Comparison of ENCODE assay signal across 3 cellular contexts in genomic region chr12:127140864-127141484, GRCh38.
A peak's percentile ranks its signal among the peaks of the same experiment; 100 is the strongest.
DNase-seq lines count a peak whose midpoint lies in the region; ATAC-seq, FAIRE-seq and TF ChIP-seq lines count a peak whose summit lies in the region.
"Not testable (repeated sequence)": the region's sequence is repeated elsewhere in the genome, so short reads cannot be mapped to it uniquely, and the experiment has no call there.

No MANE protein-coding gene starts in this region.

- not testable (repeated sequence) for TF ChIP-seq CTCF in K562 (IDR thresholded peaks at IDR 0.05 in 2 of 3, conservative IDR thresholded peaks at IDR 0.05 in 1 of 3; ENCODE audit: insufficient read depth in 2 of 3, low read depth in 1 of 3, low read length in 3 of 3); H1 (IDR thresholded peaks at IDR 0.05; ENCODE audit: control extremely low read depth in 1 of 3, insufficient read depth in 1 of 3, low read depth in 1 of 3, low read length in 3 of 3); HepG2 (CRISPR knock-in tag; IDR thresholded peaks at IDR 0.05)

- not testable (repeated sequence) for H2AK5ac ChIP-seq in H1 (ENCODE audit: low read depth, low read length)

- not testable (repeated sequence) for H3K4me3 ChIP-seq in K562; H1 (ENCODE audit: extremely low read depth in 1 of 4, insufficient read depth in 2 of 4, low read depth in 3 of 4, low read length in 4 of 4); HepG2 (replicated peaks in 1 of 3; ENCODE audit: insufficient read depth in 1 of 3, low read depth in 2 of 3, low read length in 3 of 3)

- not testable (repeated sequence) for H3K4ac ChIP-seq in H1 (replicated peaks; ENCODE audit: insufficient read length, low read depth, low read length)

- H4K8ac ChIP-seq in H1 (ENCODE audit: extremely low read depth, insufficient read depth, low read length), result not testable (repeated sequence)

- intact Hi-C loops in K562 (cut with micrococcal nuclease); HepG2 (cut with micrococcal nuclease; ENCODE audit: unreplicated experiment): not testable (repeated sequence)

- not testable (repeated sequence) for H2BK20ac ChIP-seq in H1 (ENCODE audit: low read length)

- not testable (repeated sequence) for H3K9me1 ChIP-seq in K562 (ENCODE audit: control insufficient read depth, insufficient read depth, low read length)

- 62% methylated on average over 3 of the region's 3 CpGs for WGBS in K562 (ENCODE audit: insufficient coverage, low coverage, missing lambda C conversion rate)
- WGBS in H1 (ENCODE audit: extremely low coverage in 1 of 2, insufficient coverage in 1 of 2, insufficient read length in 1 of 2, insufficient replicate concordance in 2 of 2, low coverage in 1 of 2, low lambda C conversion rate in 2 of 2, missing lambda C conversion rate in 1 of 2), 2 experiments, result 91% methylated on average over 3 of the region's 3 CpGs; no CpG with 5 or more reads in 1 of the 2 experiments
- WGBS in HepG2 (ENCODE audit: low lambda C conversion rate), result 5% methylated on average over 3 of the region's 3 CpGs

- CTCF ChIA-PET in K562 (lab: Yijun Ruan, JAX; ENCODE audit: low intra/inter-chr PET ratio); HepG2 (lab: Yijun Ruan, JAX; ENCODE audit: low intra/inter-chr PET ratio, low total read pairs): not testable (repeated sequence)
- CTCF ChIA-PET in H1 (lab: Charles Lee; ENCODE audit: partially characterized antibody), result interaction anchor here (1.1 to 1.9 kb wide), 4 partner anchors 10 to 138 kb away, joined by 3 to 7 read pairs (median 5); no protein-coding TSS in a partner anchor

- not testable (repeated sequence) for H2BK12ac ChIP-seq in H1 (ENCODE audit: low read depth, low read length)

- not testable (repeated sequence) for H2BK120ac ChIP-seq in H1 (replicated peaks; ENCODE audit: low read depth, low read length)

- H3K56ac ChIP-seq in H1 (replicated peaks; ENCODE audit: insufficient read length, low read depth, low read length), result not testable (repeated sequence)

- not testable (repeated sequence) for FAIRE-seq in K562 (lab: Jason Lieb, UNC); H1 (lab: Jason Lieb, UNC); HepG2 (lab: Jason Lieb, UNC)

- TF ChIP-seq RAD21 in K562 (CRISPR knock-in tag; conservative IDR thresholded peaks at IDR 0.05 in 1 of 2, IDR thresholded peaks at IDR 0.05 in 1 of 2); H1 (IDR thresholded peaks at IDR 0.05 in 1 of 2, conservative IDR thresholded peaks at IDR 0.05 in 1 of 2; ENCODE audit: low read depth in 2 of 2, low read length in 2 of 2); HepG2 (CRISPR knock-in tag; IDR thresholded peaks at IDR 0.05): not testable (repeated sequence)

- H3K14ac ChIP-seq in H1 (ENCODE audit: insufficient read length), result not testable (repeated sequence)

- TF ChIP-seq POLR2A in K562 (conservative IDR thresholded peaks at IDR 0.05); H1 (IDR thresholded peaks at IDR 0.05; ENCODE audit: control extremely low read depth in 1 of 2, low read depth in 2 of 2, low read length in 2 of 2); HepG2 (IDR thresholded peaks at IDR 0.05; ENCODE audit: insufficient read depth in 1 of 2, low read depth in 2 of 2, low read length in 2 of 2): not testable (repeated sequence)

- not testable (repeated sequence) for H2BK5ac ChIP-seq in H1 (ENCODE audit: low read depth, low read length)

- not testable (repeated sequence) for H3K9ac ChIP-seq in K562 (ENCODE audit: insufficient read depth in 1 of 2, low read depth in 2 of 2, low read length in 2 of 2); H1 (replicated peaks in 1 of 4; ENCODE audit: extremely low read depth in 1 of 4, low read depth in 3 of 4, low read length in 3 of 4); HepG2 (ENCODE audit: insufficient read depth, low read depth, low read length)

- ATAC-seq in K562, HepG2: not testable (repeated sequence)

- H3K4me1 ChIP-seq in K562 (replicated peaks in 1 of 2; ENCODE audit: control insufficient read depth in 2 of 2, insufficient read depth in 2 of 2, low read length in 2 of 2); H1 (replicated peaks in 1 of 4; ENCODE audit: control insufficient read depth in 3 of 4, insufficient read depth in 4 of 4, low read length in 3 of 4); HepG2 (ENCODE audit: insufficient read depth, low read length): not testable (repeated sequence)

- not testable (repeated sequence) for H3K23me2 ChIP-seq in H1 (ENCODE audit: low read depth, low read length)

- H3K36me3 ChIP-seq in K562 (ENCODE audit: control insufficient read depth, insufficient read depth, low read length), result peaks cover 16% of the 10 kb centered on the region; the same call in 1 of the 3 replicates
- H3K36me3 ChIP-seq in H1 (ENCODE audit: control insufficient read depth in 2 of 4, insufficient read depth in 4 of 4, low read length in 3 of 4); HepG2 (replicated peaks in 1 of 2; ENCODE audit: control insufficient read depth in 1 of 2, insufficient read depth in 2 of 2, low read length in 2 of 2): not testable (repeated sequence)

- H3K27me3 ChIP-seq in K562 (ENCODE audit: control insufficient read depth in 2 of 2, insufficient read depth in 2 of 2, low read length in 2 of 2); H1 (replicated peaks in 1 of 4; ENCODE audit: control insufficient read depth in 3 of 4, extremely low read depth in 1 of 4, insufficient read depth in 3 of 4, low read length in 3 of 4); HepG2 (ENCODE audit: control insufficient read depth in 1 of 2, insufficient read depth in 2 of 2, low read length in 2 of 2): not testable (repeated sequence)

- POLR2A ChIA-PET in K562 (lab: Yijun Ruan, JAX), result interaction anchor here (0.6 kb wide), 1 partner anchor 525 kb away, joined by 4 read pairs; no protein-coding TSS in a partner anchor
- POLR2A ChIA-PET in H1 (lab: Charles Lee; ENCODE audit: partially characterized antibody); HepG2 (lab: Yijun Ruan, JAX): not testable (repeated sequence)

- DNase-seq in K562 (ENCODE audit: extremely low read depth in 1 of 4, low spot score in 3 of 4); H1 (ENCODE audit: low read depth in 1 of 2, low spot score in 2 of 2); HepG2 (ENCODE audit: low spot score): not testable (repeated sequence)

- not testable (repeated sequence) for H3K9me3 ChIP-seq in K562 (replicated peaks; ENCODE audit: control insufficient read depth, insufficient read depth, low read depth, low read length); H1 (ENCODE audit: insufficient read depth in 2 of 2, low read depth in 1 of 2, low read length in 1 of 2)
- peaks cover 13% of the 10 kb centered on the region for H3K9me3 ChIP-seq in HepG2 (ENCODE audit: low read length)

- H4K5ac ChIP-seq in H1 (ENCODE audit: insufficient read length, low read depth, low read length), result not testable (repeated sequence)

- H4K91ac ChIP-seq in H1 (replicated peaks; ENCODE audit: insufficient read length, low read length), result not testable (repeated sequence)

- not testable (repeated sequence) for BruUV-seq in K562 (replicated peaks; lab: Mats Ljungman, UMichigan); HepG2 (replicated peaks; lab: Mats Ljungman, UMichigan)

- H4K20me1 ChIP-seq in K562 (replicated peaks; ENCODE audit: control insufficient read depth, insufficient read depth, low read length); H1 (replicated peaks in 1 of 2; ENCODE audit: control insufficient read depth in 1 of 2, insufficient read depth in 2 of 2, low read length in 2 of 2); HepG2 (ENCODE audit: insufficient read depth, low read length): not testable (repeated sequence)

- H2BK15ac ChIP-seq in H1 (ENCODE audit: low read length), result not testable (repeated sequence)

- H3K79me1 ChIP-seq in H1 (ENCODE audit: low read depth, low read length), result not testable (repeated sequence)

- H3K27ac ChIP-seq in K562 (ENCODE audit: extremely low read depth, low read depth, low read length); H1 (ENCODE audit: low read depth, low read length); HepG2 (ENCODE audit: extremely low read length, insufficient read depth, low read length): not testable (repeated sequence)

- in situ Hi-C loops in K562 (cut with MboI); HepG2 (cut with HindIII; ENCODE audit: extremely low pct_ligation_motif_present, low pct_unique_long_range_greater_than_20kb): not testable (repeated sequence)

- not testable (repeated sequence) for H3K23ac ChIP-seq in H1 (ENCODE audit: insufficient read length)

- TF ChIP-seq EP300 in K562 (IDR thresholded peaks at IDR 0.05; ENCODE audit: low read length); H1 (IDR thresholded peaks at IDR 0.05; ENCODE audit: borderline replicate concordance in 1 of 2, low read depth in 2 of 2, low read length in 2 of 2); HepG2 (IDR thresholded peaks at IDR 0.05; ENCODE audit: low read depth in 2 of 2, low read length in 2 of 2); HepG2 (CRISPR knock-in tag; IDR thresholded peaks at IDR 0.05; ENCODE audit: borderline replicate concordance): not testable (repeated sequence)

- H3K4me2 ChIP-seq in K562 (ENCODE audit: insufficient read depth, low read length); H1 (ENCODE audit: insufficient read depth in 1 of 2, low read depth in 2 of 2, low read length in 2 of 2); HepG2 (ENCODE audit: low read depth, low read length): not testable (repeated sequence)

- peaks cover 24% of the 10 kb centered on the region for H3K79me2 ChIP-seq in K562 (ENCODE audit: control insufficient read depth, insufficient read depth, low read length)
- not testable (repeated sequence) for H3K79me2 ChIP-seq in H1 (ENCODE audit: control insufficient read depth in 1 of 2, insufficient read depth in 2 of 2, low read length in 2 of 2); HepG2 (ENCODE audit: insufficient read depth, low read length)

- not testable (repeated sequence) for H3K18ac ChIP-seq in H1 (ENCODE audit: extremely low read depth, low read length)

- H2AFZ ChIP-seq in K562 (ENCODE audit: low read depth, low read length); H1 (ENCODE audit: low read length); HepG2 (ENCODE audit: low read length): not testable (repeated sequence)

TF ChIP-seq in K562, 482 proteins besides CTCF, POLR2A, EP300 and RAD21 (continues in another document):
- peak; percentile 81 for TF ChIP-seq CEBPB (tag; IDR thresholded peaks at IDR 0.05)
